1 cellular context compared by ENCODE assay signal in genomic region chr1:181174860-181175259, GRCh38.
TF ChIP-seq lines count a peak whose summit lies in the region.

No MANE protein-coding gene starts in this region.

TF ChIP-seq in WTC11, 78 proteins besides CTCF, POLR2A, EP300 and RAD21 (continued from another document):
- TF ChIP-seq ZNF532 (CRISPR knock-in tag; IDR thresholded peaks at IDR 0.05; ENCODE audit: borderline replicate concordance): no peak
- no peak for TF ChIP-seq MLX (CRISPR knock-in tag; IDR thresholded peaks at IDR 0.05)
- no peak for TF ChIP-seq ZNF396 (CRISPR knock-in tag; IDR thresholded peaks at IDR 0.05; ENCODE audit: borderline replicate concordance)
- TF ChIP-seq TP53 (CRISPR knock-in tag; IDR thresholded peaks at IDR 0.05): no peak
- no peak for TF ChIP-seq RELA (CRISPR knock-in tag; IDR thresholded peaks at IDR 0.05; ENCODE audit: borderline replicate concordance)
- TF ChIP-seq ZNF121 (CRISPR knock-in tag; IDR thresholded peaks at IDR 0.05): no peak
- no peak for TF ChIP-seq ZNF425 (CRISPR knock-in tag; conservative IDR thresholded peaks at IDR 0.05)
- no peak for TF ChIP-seq ATF6 (CRISPR knock-in tag; IDR thresholded peaks at IDR 0.05)
- no peak for TF ChIP-seq RORB (CRISPR knock-in tag; IDR thresholded peaks at IDR 0.05)
- TF ChIP-seq HMGXB4 (CRISPR knock-in tag; IDR thresholded peaks at IDR 0.05): no peak
